ENCODE assay signal across 16 cellular contexts in the genomic region with DNA sequence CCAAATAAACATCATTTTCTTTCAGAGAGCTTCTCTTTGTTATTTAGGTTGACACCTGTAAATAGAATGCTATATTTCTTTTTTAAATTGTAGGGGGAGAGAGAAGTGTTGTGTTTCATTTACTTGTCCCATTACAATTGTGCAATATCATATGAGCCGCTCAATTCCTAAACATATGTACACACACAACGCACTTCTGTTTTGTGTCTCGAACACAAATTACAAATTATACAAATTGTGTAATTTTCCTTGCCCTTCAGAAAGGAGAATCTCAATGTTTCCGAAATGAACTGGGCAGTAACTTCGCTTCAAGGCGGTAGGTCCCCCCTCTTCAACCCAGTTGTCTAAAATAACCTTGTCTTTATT. TPM values are rescaled to one million over a fixed set of nuclear protein-coding genes. Genes with fewer than 3 reads are reported as not detected.
A peak's percentile ranks its signal among the peaks of the same experiment; 100 is the strongest.
DNase-seq lines count a peak whose midpoint lies in the region; ATAC-seq, FAIRE-seq and TF ChIP-seq lines count a peak whose summit lies in the region.
"Had no signal": no experiment of that assay in that cellular context is flagged by ENCODE, and none has a peak within 500 bp of the region (broad histone marks: within the 10 kb centered on the region; RNA-seq: fewer than 3 reads in every experiment).

No MANE protein-coding gene starts in this region.

- peaks cover 15% of the 10 kb centered on the region for H3K4me1 Mint-ChIP-seq in CD4-positive, alpha-beta T cell (ENCODE audit: low read depth)
- H3K4me1 Mint-ChIP-seq in astrocyte (ENCODE audit: low read depth, unreplicated experiment), result peaks cover 3% of the 10 kb centered on the region

- no peak for DNase-seq in CD4-positive, alpha-beta T cell
- no peak for DNase-seq in astrocyte (ENCODE audit: low read depth)
- no peak for DNase-seq in dorsolateral prefrontal cortex
- DNase-seq in AG20443 (ENCODE audit: low spot score), result no peak
- DNase-seq in heart right ventricle, result no peak
- DNase-seq: activated CD4-positive, alpha-beta T cell treated with anti-CD3 and anti-CD28 coated beads, Interleukin-2, amount 10 ng/mL, durations not matched to agents 7 days and 5 days; activated gamma-delta T cell treated with Interleukin-2 at 50 U/mL for 16 hours; lower lobe of right lung; naive B cell had no signal

- H3K27ac ChIP-seq in CD4-positive, alpha-beta T cell (ENCODE audit: low read depth, low read length), result no peak overlapping the region
- H3K27ac ChIP-seq in HUES6 (ENCODE audit: low read depth, low read length) (no peak overlapping the region), astrocyte (ENCODE audit: low read depth, low read length) (no peak overlapping the region), dorsolateral prefrontal cortex (no peak overlapping the region), heart right ventricle (no peak overlapping the region)
- H3K27ac ChIP-seq: ascending aorta, lower lobe of right lung, skin epidermis, vagina had no signal

- CTCF ChIA-PET in CD4-positive, alpha-beta T cell (lab: Charles Lee), result interaction anchor here (0.6 to 6.0 kb wide), 4 partner anchors 15 to 252 kb away, joined by 4 to 50 read pairs (median 24); no protein-coding TSS in a partner anchor

- H3K27me3 ChIP-seq in CD4-positive, alpha-beta T cell (ENCODE audit: control insufficient read depth, insufficient read depth, low read length), result peaks cover 32% of the 10 kb centered on the region
- H3K27me3 ChIP-seq in HUES6 (ENCODE audit: control insufficient read depth, insufficient read depth, low read length), result no peaks in the 10 kb centered on the region
- peaks cover 22% of the 10 kb centered on the region for H3K27me3 ChIP-seq in astrocyte (ENCODE audit: insufficient read depth, low read length)
- H3K27me3 ChIP-seq in dorsolateral prefrontal cortex, result peaks cover 0 to 27% (median 4%) of the 10 kb centered on the region in 45 donors
- peaks cover 0 to 57% (median 46%) of the 10 kb centered on the region in 7 donors for H3K27me3 ChIP-seq in heart right ventricle
- H3K27me3 ChIP-seq: vagina had no signal

- peak overlapping the region; percentile 40 for H3K4me2 ChIP-seq in astrocyte (ENCODE audit: low read length)

- intact Hi-C loops in CD4-positive, alpha-beta T cell (cut with DNase I, micrococcal nuclease), result loop anchor here (2.0 to 10.0 kb wide), 3 partner anchors 419 to 539 kb away; a partner anchor contains a TSS
- intact Hi-C loops in dorsolateral prefrontal cortex (cut with DNase I) (loop anchor here (10.0 kb wide), 2 partner anchors 409 to 1301 kb away; a partner anchor contains a TSS), heart right ventricle (cut with DNase I) (loop anchor here in 9 of 10 donors (2.0 to 10.0 kb wide), 7 partner anchors 21 to 419 kb away; no protein-coding TSS in a partner anchor)

- ATAC-seq in CD4-positive, alpha-beta T cell (ENCODE audit: poor library complexity), result no peak
- ATAC-seq in HG03025 (IDR thresholded peaks at IDR 0.05; ENCODE audit: low FRiP score, unreplicated experiment), result no peak
- no peak for ATAC-seq in heart right ventricle
- ATAC-seq: lower lobe of right lung had no signal

- H3K4me1 ChIP-seq in HUES6 (ENCODE audit: control insufficient read depth, insufficient read depth, low read length) (peaks cover 5% of the 10 kb centered on the region; the same call in 1 of the 2 replicates), astrocyte (ENCODE audit: insufficient read depth, low read length) (peaks cover 17% of the 10 kb centered on the region), heart right ventricle (peaks cover 0 to 39% (median 18%) of the 10 kb centered on the region in 9 donors)

- H3K27ac Mint-ChIP-seq in CD4-positive, alpha-beta T cell, result no peak overlapping the region
- H3K27ac Mint-ChIP-seq in astrocyte (ENCODE audit: unreplicated experiment), result no peak overlapping the region
- H3K27ac Mint-ChIP-seq: activated CD4-positive, alpha-beta T cell treated with anti-CD3 and anti-CD28 coated beads, Interleukin-2, amount 10 ng/mL, durations not matched to agents 7 days and 5 days had no signal

- peaks cover 14% of the 10 kb centered on the region for H3K36me3 Mint-ChIP-seq in CD4-positive, alpha-beta T cell (ENCODE audit: low read depth)
- no peaks in the 10 kb centered on the region for H3K36me3 Mint-ChIP-seq in astrocyte (ENCODE audit: low read depth, unreplicated experiment)

- H3K9me3 ChIP-seq in CD4-positive, alpha-beta T cell (ENCODE audit: control insufficient read depth, low read length), result no peaks in the 10 kb centered on the region
- H3K9me3 ChIP-seq in HUES6 (ENCODE audit: control insufficient read depth, insufficient read depth, low read depth, low read length) (no peaks in the 10 kb centered on the region), astrocyte (ENCODE audit: insufficient read depth, low read depth, low read length) (no peaks in the 10 kb centered on the region), iPS-18c (ENCODE audit: control insufficient read depth, insufficient read depth, low read length) (no peaks in the 10 kb centered on the region), heart right ventricle (no peaks in the 10 kb centered on the region)
- H3K9me3 ChIP-seq: ascending aorta, lower lobe of right lung, vagina had no signal

- TF ChIP-seq CTCF in CD4-positive, alpha-beta T cell (IDR thresholded peaks at IDR 0.05), result no peak
- no peak for TF ChIP-seq CTCF in astrocyte (IDR thresholded peaks at IDR 0.05; ENCODE audit: insufficient read depth, low read depth, low read length)
- TF ChIP-seq CTCF in dorsolateral prefrontal cortex (IDR thresholded peaks at IDR 0.05 in 54 of 56, conservative IDR thresholded peaks at IDR 0.05 in 2 of 56; ENCODE audit: low read depth in 1 of 56, partially characterized antibody in 56 of 56), result no peak
- TF ChIP-seq CTCF in heart right ventricle (IDR thresholded peaks at IDR 0.05), result no peak

- peaks cover 10% of the 10 kb centered on the region for H4K20me1 ChIP-seq in astrocyte (ENCODE audit: insufficient read depth, low read length)

- H3K9me3 Mint-ChIP-seq in CD4-positive, alpha-beta T cell, result no peaks in the 10 kb centered on the region
- no peaks in the 10 kb centered on the region for H3K9me3 Mint-ChIP-seq in astrocyte (ENCODE audit: unreplicated experiment)
- H3K9me3 Mint-ChIP-seq: activated CD4-positive, alpha-beta T cell treated with anti-CD3 and anti-CD28 coated beads, Interleukin-2, amount 10 ng/mL, durations not matched to agents 7 days and 5 days; naive B cell had no signal

- POLR2A ChIA-PET in CD4-positive, alpha-beta T cell (lab: Charles Lee), result interaction anchor here (2.3 kb wide), 1 partner anchor 24 kb away, joined by 17 read pairs; no protein-coding TSS in a partner anchor

- H3K4me3 ChIP-seq in HUES6 (ENCODE audit: low read depth, low read length) (peak overlapping the region; percentile 96), astrocyte (ENCODE audit: insufficient read depth, low read depth, low read length) (no peak overlapping the region), iPS-18c (ENCODE audit: insufficient read depth, low read depth, low read length) (peak overlapping the region; percentile 45), dorsolateral prefrontal cortex (peak overlapping the region in 4 of 59 donors; percentile 84 to 98 (median 96)), heart right ventricle (no peak overlapping the region)
- H3K4me3 ChIP-seq: skin epidermis had no signal

- no peak for FAIRE-seq in astrocyte (lab: Jason Lieb, UNC)
- FAIRE-seq: colon had no signal

- no peak overlapping the region for H3K9ac ChIP-seq in HUES6 (ENCODE audit: low read length)
- no peak overlapping the region for H3K9ac ChIP-seq in astrocyte (ENCODE audit: low read length)

- H3K79me2 ChIP-seq in astrocyte (ENCODE audit: insufficient read depth, low read length), result peaks cover 22% of the 10 kb centered on the region

- WGBS in heart right ventricle, 2 donors, result 33 to 46% methylated on average over 6 of the region's 6 CpGs

- H3K27me3 Mint-ChIP-seq in CD4-positive, alpha-beta T cell, result peaks cover 50% of the 10 kb centered on the region
- peaks cover 5% of the 10 kb centered on the region for H3K27me3 Mint-ChIP-seq in astrocyte (ENCODE audit: low read depth, unreplicated experiment)

- peaks cover 8% of the 10 kb centered on the region for H3K36me3 ChIP-seq in HUES6 (ENCODE audit: control insufficient read depth, insufficient read depth, low read length)
- H3K36me3 ChIP-seq in astrocyte (ENCODE audit: insufficient read depth, low read length), result peaks cover 10% of the 10 kb centered on the region
- H3K36me3 ChIP-seq in heart right ventricle, result peaks cover 0 to 14% (median 9%) of the 10 kb centered on the region in 9 donors

- H3K4me3 Mint-ChIP-seq in CD4-positive, alpha-beta T cell, result peak overlapping the region; percentile 17
- peak overlapping the region; percentile 81 for H3K4me3 Mint-ChIP-seq in astrocyte (ENCODE audit: unreplicated experiment)
- H3K4me3 Mint-ChIP-seq: activated CD4-positive, alpha-beta T cell treated with anti-CD3 and anti-CD28 coated beads, Interleukin-2, amount 10 ng/mL, durations not matched to agents 7 days and 5 days had no signal

- H2AFZ ChIP-seq in astrocyte (ENCODE audit: low read depth, low read length), result no peak overlapping the region

RNA-seq across cellular contexts. Expression of gene ABT1, which starts 2.6 kb away (rescaled TPM):
- total RNA-seq in CD4-positive, alpha-beta T cell, result 10 to 100 TPM; 39.8 to 40.4 TPM
- 17.1 and 17.3 TPM in 2 replicates for total RNA-seq in astrocyte
- 10 to 100 TPM in 9 of 120 experiments, 1 to 10 TPM in 111; 5.9 to 11.3 (median 8.3) TPM for total RNA-seq in dorsolateral prefrontal cortex
- total RNA-seq in heart right ventricle, result 10 to 100 TPM in 1 of 10 donors, 1 to 10 TPM in 9; 5.8 to 10.2 (median 7.4) TPM
- polyA plus RNA-seq in heart right ventricle, result 10 to 100 TPM in 1 of 2 donors, 1 to 10 TPM in 1; 6.6 to 11.7 TPM

RNA-seq across cellular contexts. Expression of gene HMGN4, which starts 55.9 kb away (rescaled TPM):
- 10 to 100 TPM; 22.7 to 24.8 TPM for total RNA-seq in CD4-positive, alpha-beta T cell
- 46.2 and 49.4 TPM in 2 replicates for total RNA-seq in astrocyte
- 10 to 100 TPM; 16.9 to 48.3 (median 28.5) TPM for total RNA-seq in dorsolateral prefrontal cortex
- 10 to 100 TPM; 22.8 to 35.0 (median 29.8) TPM for total RNA-seq in heart right ventricle
- polyA plus RNA-seq in heart right ventricle, result 10 to 100 TPM in 1 of 2 donors, 1 to 10 TPM in 1; 8.2 to 31.4 TPM

Comparison
In these comparisons a context has a peak if more than half of its experiments do, and no peak if none do; other contexts are left out.
1. H3K4me3 ChIP-seq: peak in HUES6 (single experiment) and iPS-18c (single experiment); none in astrocyte (single experiment) and heart right ventricle (0 of 10).